ENCODE assay signal across 20 cellular contexts in genomic region chr21:46585191-46585953, GRCh38. TPM values are rescaled to one million over a fixed set of nuclear protein-coding genes. Genes with fewer than 3 reads are reported as not detected.
A peak's percentile ranks its signal among the peaks of the same experiment; 100 is the strongest.
DNase-seq lines count a peak whose midpoint lies in the region; ATAC-seq and TF ChIP-seq lines count a peak whose summit lies in the region.
"Had no signal": no experiment of that assay in that cellular context is flagged by ENCODE, and none has a peak within 500 bp of the region (broad histone marks: within the 10 kb centered on the region; RNA-seq: fewer than 3 reads in every experiment).

No MANE protein-coding gene starts in this region.

- H3K4me1 ChIP-seq in OCI-LY7 (ENCODE audit: insufficient read depth, low read length, poor library complexity, severe bottlenecking), result peaks cover 17% of the 10 kb centered on the region
- H3K4me1 ChIP-seq: left lung, spleen, upper lobe of right lung had no signal

- no peak for DNase-seq in HEK293T (ENCODE audit: extremely low spot score)
- peak; percentile 77 for DNase-seq in NCI-H1436 (lab: John Stamatoyannopoulos, UW)
- DNase-seq in OCI-LY7 (ENCODE audit: low spot score), result peak; percentile 84
- DNase-seq in left colon, result peak in 1 of 2 donors; percentile 40
- DNase-seq in posterior vena cava (ENCODE audit: low spot score), result no peak
- DNase-seq in central memory CD4-positive, alpha-beta T cell, result no peak
- DNase-seq: activated CD4-positive, alpha-beta T cell treated with anti-CD3 and anti-CD28 coated beads, Interleukin-2, amount 50 U/mL, for 48 hours; activated naive CD4-positive, alpha-beta T cell treated with Interleukin-2 at 50 U/mL for 16 hours; AML-193; HFFc6; left lung; NCI-H1694; OCI-M1; spleen; stimulated activated CD4-positive, alpha-beta T cell treated with anti-CD3 and anti-CD28 coated beads, Interleukin-4, amount 100 ng/mL, for 4 hours; T-helper 17 cell; upper lobe of right lung had no signal

- no peaks in the 10 kb centered on the region for H3K36me3 ChIP-seq in OCI-LY7 (ENCODE audit: insufficient read depth, low read length)
- H3K36me3 ChIP-seq: upper lobe of right lung had no signal

- peak overlapping the region; percentile 65 for H2AFZ ChIP-seq in OCI-LY7 (ENCODE audit: low read length)

- H3K4me2 ChIP-seq in OCI-LY7 (ENCODE audit: low read length), result peak overlapping the region; percentile 46

- POLR2A ChIA-PET in HEK293T (lab: Yijun Ruan, JAX) (no interaction called here), OCI-LY7 (lab: Charles Lee) (interaction anchor here (0.6 to 2.2 kb wide), 4 partner anchors 11 to 49 kb away, joined by 3 to 7 read pairs (median 4); no protein-coding TSS in a partner anchor)

- H3K79me2 ChIP-seq in OCI-LY7 (ENCODE audit: insufficient read depth, low read depth, low read length), result no peaks in the 10 kb centered on the region

- H4K20me1 ChIP-seq in OCI-LY7 (ENCODE audit: insufficient read depth, low read length), result no peaks in the 10 kb centered on the region

- H3K9me2 ChIP-seq in OCI-LY7 (ENCODE audit: insufficient read depth, low read length), result no peaks in the 10 kb centered on the region

- no peaks in the 10 kb centered on the region for H3K9me3 ChIP-seq in OCI-LY7 (ENCODE audit: low read length)
- H3K9me3 ChIP-seq: upper lobe of right lung had no signal

- CTCF ChIA-PET in HEK293T (lab: Yijun Ruan, JAX), result no interaction called here
- CTCF ChIA-PET in OCI-LY7 (lab: Charles Lee; ENCODE audit: unreplicated experiment), result no interaction called here

- H3K4me3 ChIP-seq in OCI-LY7 (ENCODE audit: low read depth, low read length, poor library complexity, severe bottlenecking), result peak overlapping the region; percentile 7
- H3K4me3 ChIP-seq: left lung, spleen, upper lobe of right lung had no signal

- H3K27ac ChIP-seq in OCI-LY7 (ENCODE audit: low read depth, low read length, poor library complexity, severe bottlenecking), result peak overlapping the region; percentile 27
- H3K27ac ChIP-seq: left lung, spleen, upper lobe of right lung, VCaP had no signal

- TF ChIP-seq CTCF in OCI-LY7 (conservative IDR thresholded peaks at IDR 0.05; ENCODE audit: low read length), result 0 out of 2 replicates have a peak, but pooled peaks have one; percentile 26

- no TSS peak for BruUV-seq in OCI-LY7 (replicated peaks; lab: Mats Ljungman, UMichigan)

- intact Hi-C loops in OCI-LY7 (cut with micrococcal nuclease; ENCODE audit: unreplicated experiment) (no loop called here), left colon (cut with DNase I, micrococcal nuclease) (no loop called here), posterior vena cava (cut with DNase I) (no loop called here)

- ATAC-seq in left colon (peak; percentile 36), GM21576 (IDR thresholded peaks at IDR 0.05; ENCODE audit: unreplicated experiment) (no peak)
- ATAC-seq: left lung, T-helper 17 cell, upper lobe of right lung had no signal

TF ChIP-seq in HEK293T, 16 proteins besides CTCF, POLR2A, EP300 and RAD21:
- TF ChIP-seq SUZ12 (IDR thresholded peaks at IDR 0.05) (no peak), ARNT (IDR thresholded peaks at IDR 0.05) (no peak), L3MBTL2 (conservative IDR thresholded peaks at IDR 0.05) (0 out of 2 replicates have a peak, but pooled peaks have one; percentile 2), HDGF (IDR thresholded peaks at IDR 0.05; ENCODE audit: borderline replicate concordance) (no peak), BHLHE40 (IDR thresholded peaks at IDR 0.05; ENCODE audit: borderline replicate concordance) (no peak), ELF4 (IDR thresholded peaks at IDR 0.05) (no peak)
TF ChIP-seq in HEK293T: peak in this region for 1.

RNA-seq across cellular contexts. Expression of gene S100B, which starts 19.5 kb away (rescaled TPM):
- not detected in 2 replicates for total RNA-seq in OCI-LY7 (2014; rRNA removed; shearing (Covaris generic))
- total RNA-seq in OCI-LY7 (2022) (not detected in 2 replicates), left colon (1 to 10 TPM; 1.0 to 7.4 TPM), posterior vena cava (1 to 10 TPM; 2.0 to 4.2 TPM)
- total RNA-seq: HFFc6, NCI-H460, T-helper 17 cell had no signal

RNA-seq across cellular contexts. Expression of gene PRMT2, which starts 50.1 kb away (rescaled TPM):
- total RNA-seq in OCI-LY7 (2014; rRNA removed; shearing (Covaris generic)), result 30.5 and 46.4 TPM in 2 replicates
- 32.8 and 34.3 TPM in 2 replicates for total RNA-seq in OCI-LY7 (2022)
- 10 to 100 TPM; 63.2 to 77.3 TPM for total RNA-seq in left colon
- total RNA-seq in posterior vena cava, result 10 to 100 TPM; 91.3 to 93.0 TPM

Comparison
In these comparisons a context has a peak if more than half of its experiments do, and no peak if none do; other contexts are left out.
1. DNase-seq: peak in NCI-H1436 (single experiment) and OCI-LY7 (single experiment); none in HEK293T (single experiment), posterior vena cava (single experiment) and central memory CD4-positive, alpha-beta T cell (single experiment).